ENCODE assay signal across 11 cellular contexts in the genomic region with DNA sequence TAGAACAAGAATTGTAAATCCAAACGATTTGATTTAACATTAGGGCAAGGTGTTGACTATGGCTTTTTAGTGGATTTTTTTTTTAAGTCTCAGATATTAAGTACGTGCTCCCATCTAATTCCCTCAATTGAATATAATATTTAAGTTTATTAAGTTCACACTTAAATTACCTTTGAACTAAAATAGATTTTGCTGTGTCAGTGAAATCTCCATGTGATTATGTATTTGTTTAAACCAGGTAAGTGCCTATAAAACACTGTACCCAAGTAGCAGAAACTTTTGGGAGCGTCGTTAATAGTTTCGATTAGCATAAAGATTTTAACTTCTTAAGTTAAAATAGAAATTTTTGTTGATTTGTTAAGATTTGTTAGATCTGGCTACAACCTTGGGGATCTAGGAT. TPM values are rescaled to one million over a fixed set of nuclear protein-coding genes. Genes with fewer than 3 reads are reported as not detected.
A peak's percentile ranks its signal among the peaks of the same experiment; 100 is the strongest.
DNase-seq lines count a peak whose midpoint lies in the region; ATAC-seq, FAIRE-seq and TF ChIP-seq lines count a peak whose summit lies in the region.
"Had no signal": no experiment of that assay in that cellular context is flagged by ENCODE, and none has a peak within 500 bp of the region (broad histone marks: within the 10 kb centered on the region; RNA-seq: fewer than 3 reads in every experiment).

No MANE protein-coding gene starts in this region.

- no peak for TF ChIP-seq CTCF in upper lobe of right lung (IDR thresholded peaks at IDR 0.05)

- H3K4me3 Mint-ChIP-seq in activated naive CD4-positive, alpha-beta T cell treated with anti-CD3 and anti-CD28 coated beads, Interleukin-2, amount 10 ng/mL, durations not matched to agents 7 days and 5 days, result peak overlapping the region; percentile 97
- H3K4me3 Mint-ChIP-seq in activated naive CD8-positive, alpha-beta T cell treated with anti-CD3 and anti-CD28 coated beads for 36 hours, result peak overlapping the region; percentile 96
- peak overlapping the region; percentile 96 for H3K4me3 Mint-ChIP-seq in memory B cell

- H3K27ac Mint-ChIP-seq in activated naive CD4-positive, alpha-beta T cell treated with anti-CD3 and anti-CD28 coated beads, Interleukin-2, amount 10 ng/mL, durations not matched to agents 7 days and 5 days, result no peak overlapping the region
- peak overlapping the region; percentile 99 for H3K27ac Mint-ChIP-seq in activated naive CD8-positive, alpha-beta T cell treated with anti-CD3 and anti-CD28 coated beads for 36 hours
- H3K27ac Mint-ChIP-seq in memory B cell, result peak overlapping the region; percentile 98

- H3K27me3 Mint-ChIP-seq in activated naive CD4-positive, alpha-beta T cell treated with anti-CD3 and anti-CD28 coated beads, Interleukin-2, amount 10 ng/mL, durations not matched to agents 7 days and 5 days, result no peaks in the 10 kb centered on the region
- H3K27me3 Mint-ChIP-seq in activated naive CD8-positive, alpha-beta T cell treated with anti-CD3 and anti-CD28 coated beads for 36 hours, result no peaks in the 10 kb centered on the region
- H3K27me3 Mint-ChIP-seq in memory B cell, result no peaks in the 10 kb centered on the region

- peaks cover 28% of the 10 kb centered on the region for H3K36me3 Mint-ChIP-seq in activated naive CD4-positive, alpha-beta T cell treated with anti-CD3 and anti-CD28 coated beads, Interleukin-2, amount 10 ng/mL, durations not matched to agents 7 days and 5 days
- H3K36me3 Mint-ChIP-seq in activated naive CD8-positive, alpha-beta T cell treated with anti-CD3 and anti-CD28 coated beads for 36 hours, result peaks cover 34% of the 10 kb centered on the region
- H3K36me3 Mint-ChIP-seq in memory B cell, result peaks cover 11% of the 10 kb centered on the region

- H3K4me1 Mint-ChIP-seq in activated naive CD4-positive, alpha-beta T cell treated with anti-CD3 and anti-CD28 coated beads, Interleukin-2, amount 10 ng/mL, durations not matched to agents 7 days and 5 days, result peaks cover 32% of the 10 kb centered on the region
- peaks cover 45% of the 10 kb centered on the region for H3K4me1 Mint-ChIP-seq in activated naive CD8-positive, alpha-beta T cell treated with anti-CD3 and anti-CD28 coated beads for 36 hours
- H3K4me1 Mint-ChIP-seq in memory B cell, result peaks cover 23% of the 10 kb centered on the region

- no peak for TF ChIP-seq POLR2A in GM12892 (IDR thresholded peaks at IDR 0.05; ENCODE audit: low read depth, low read length)

- FAIRE-seq in GM12892 (lab: Jason Lieb, UNC), result no peak

- ATAC-seq in memory B cell (ENCODE audit: low read depth) (no peak), upper lobe of right lung (no peak), HG03565 (IDR thresholded peaks at IDR 0.05; ENCODE audit: unreplicated experiment) (no peak)

- no peak for DNase-seq in activated naive CD4-positive, alpha-beta T cell treated with anti-CD3 and anti-CD28 coated beads, Interleukin-2, amount 10 ng/mL, durations not matched to agents 7 days and 5 days
- DNase-seq in activated naive CD4-positive, alpha-beta T cell (lab: John Stamatoyannopoulos, UW), result no peak
- no peak for DNase-seq in activated naive CD8-positive, alpha-beta T cell treated with anti-CD3 and anti-CD28 coated beads for 36 hours
- DNase-seq in memory B cell (ENCODE audit: low spot score in 2 of 2), result no peak
- no peak for DNase-seq in upper lobe of right lung
- no peak for DNase-seq in GM12892 (ENCODE audit: insufficient read length)
- DNase-seq in dedifferentiated amniotic fluid mesenchymal stem cell (ENCODE audit: extremely low spot score), result no peak
- DNase-seq: NCI-H187, Right ventricle myocardium superior had no signal

- peaks cover 22% of the 10 kb centered on the region for H3K4me1 ChIP-seq in upper lobe of right lung

- H3K27me3 ChIP-seq in upper lobe of right lung, result no peaks in the 10 kb centered on the region

- H3K36me3 ChIP-seq in upper lobe of right lung, result peaks cover 26% of the 10 kb centered on the region

- CTCF ChIA-PET in activated naive CD4-positive, alpha-beta T cell treated with anti-CD3 and anti-CD28 coated beads, Interleukin-2, amount 10 ng/mL, durations not matched to agents 7 days and 5 days (lab: Charles Lee), result interaction anchor here (0.8 to 2.4 kb wide), 6 partner anchors 8 to 485 kb away, joined by 3 to 9 read pairs (median 4); no protein-coding TSS in a partner anchor

- H3K27ac ChIP-seq in upper lobe of right lung, result no peak overlapping the region

- peak overlapping the region; percentile 59 for H3K4me3 ChIP-seq in upper lobe of right lung

- H3K9me3 Mint-ChIP-seq in activated naive CD4-positive, alpha-beta T cell treated with anti-CD3 and anti-CD28 coated beads, Interleukin-2, amount 10 ng/mL, durations not matched to agents 7 days and 5 days, result no peaks in the 10 kb centered on the region
- H3K9me3 Mint-ChIP-seq in activated naive CD8-positive, alpha-beta T cell treated with anti-CD3 and anti-CD28 coated beads for 36 hours, result no peaks in the 10 kb centered on the region
- H3K9me3 Mint-ChIP-seq in memory B cell, result no peaks in the 10 kb centered on the region

- intact Hi-C loops in upper lobe of right lung (cut with DNase I), result no loop called here

- H3K9me3 ChIP-seq in upper lobe of right lung, result no peaks in the 10 kb centered on the region

RNA-seq across cellular contexts. Expression of a gene that starts 1.6 kb away (rescaled TPM):
- total RNA-seq in activated naive CD8-positive, alpha-beta T cell treated with anti-CD3 and anti-CD28 coated beads for 36 hours, result 10 to 100 TPM; 10.5 to 12.7 TPM
- 41.8 TPM for total RNA-seq in upper lobe of right lung
- polyA plus RNA-seq in GM12892 (2012; ENCODE audit: missing spikeins), result 15.4 TPM

RNA-seq across cellular contexts. Expression of a gene that starts 33.5 kb away (rescaled TPM):
- 10 to 100 TPM; 33.6 to 35.4 TPM for total RNA-seq in activated naive CD8-positive, alpha-beta T cell treated with anti-CD3 and anti-CD28 coated beads for 36 hours
- total RNA-seq in upper lobe of right lung, result 49.4 TPM
- 21.2 TPM for polyA plus RNA-seq in GM12892 (2012; ENCODE audit: missing spikeins)

RNA-seq across cellular contexts. Expression of a gene that starts 45.2 kb away (rescaled TPM):
- total RNA-seq in activated naive CD8-positive, alpha-beta T cell treated with anti-CD3 and anti-CD28 coated beads for 36 hours, result not detected
- total RNA-seq in upper lobe of right lung, result not detected
- not detected for polyA plus RNA-seq in GM12892 (2012; ENCODE audit: missing spikeins)
- total RNA-seq: Right ventricle myocardium superior had no signal
- polyA plus RNA-seq: esophagus had no signal
